10 cellular contexts compared by ENCODE assay signal in genomic region chr13:24039621-24040475, GRCh38.
DNase-seq lines count a peak whose midpoint lies in the region; ATAC-seq lines count a peak whose summit lies in the region.
"Had no signal": no experiment of that assay in that cellular context is flagged by ENCODE, and none has a peak within 500 bp of the region (broad histone marks: within the 10 kb centered on the region; RNA-seq: fewer than 3 reads in every experiment).

No MANE protein-coding gene starts in this region.

- H3K9me3 Mint-ChIP-seq in activated CD4-positive, alpha-beta T cell treated with anti-CD3 and anti-CD28 coated beads for 36 hours (ENCODE audit: low read depth) = no peaks in the 10 kb centered on the region
- H3K9me3 Mint-ChIP-seq in activated T-helper 17 cell treated with anti-CD3 and anti-CD28 coated beads, Interleukin-2, amount 50 U/mL, for 72 hours = no peaks in the 10 kb centered on the region

- peak; percentile 26 for ATAC-seq in activated CD4-positive, alpha-beta T cell treated with anti-CD3 and anti-CD28 coated beads for 36 hours
- ATAC-seq in HG02852 (IDR thresholded peaks at IDR 0.05; ENCODE audit: unreplicated experiment) = peak; percentile 79
- ATAC-seq in activated T-helper 17 cell treated with anti-CD3 and anti-CD28 coated beads, Interleukin-2, amount 50 U/mL, for 72 hours (replicated peaks) = peak; percentile 28

- H3K4me1 Mint-ChIP-seq in activated CD4-positive, alpha-beta T cell treated with anti-CD3 and anti-CD28 coated beads for 36 hours = peaks cover 6% of the 10 kb centered on the region
- H3K4me1 Mint-ChIP-seq in activated T-helper 17 cell treated with anti-CD3 and anti-CD28 coated beads, Interleukin-2, amount 50 U/mL, for 72 hours = peaks cover 5% of the 10 kb centered on the region

- peaks cover 2% of the 10 kb centered on the region for H3K27me3 Mint-ChIP-seq in activated CD4-positive, alpha-beta T cell treated with anti-CD3 and anti-CD28 coated beads for 36 hours
- peaks cover 5% of the 10 kb centered on the region for H3K27me3 Mint-ChIP-seq in activated T-helper 17 cell treated with anti-CD3 and anti-CD28 coated beads, Interleukin-2, amount 50 U/mL, for 72 hours

- CTCF ChIA-PET in activated CD4-positive, alpha-beta T cell treated with anti-CD3 and anti-CD28 coated beads for 36 hours (lab: Charles Lee) = interaction anchor here (0.6 to 5.1 kb wide), 4 partner anchors 11 to 21 kb away, joined by 3 to 21 read pairs (median 4); no protein-coding TSS in a partner anchor

- no peaks in the 10 kb centered on the region for H3K36me3 Mint-ChIP-seq in activated CD4-positive, alpha-beta T cell treated with anti-CD3 and anti-CD28 coated beads for 36 hours (ENCODE audit: low read depth)
- no peaks in the 10 kb centered on the region for H3K36me3 Mint-ChIP-seq in activated T-helper 17 cell treated with anti-CD3 and anti-CD28 coated beads, Interleukin-2, amount 50 U/mL, for 72 hours (ENCODE audit: low read depth)

- no peak overlapping the region for H3K27ac Mint-ChIP-seq in activated CD4-positive, alpha-beta T cell treated with anti-CD3 and anti-CD28 coated beads for 36 hours
- no peak overlapping the region for H3K27ac Mint-ChIP-seq in activated T-helper 17 cell treated with anti-CD3 and anti-CD28 coated beads, Interleukin-2, amount 50 U/mL, for 72 hours

- H3K4me3 Mint-ChIP-seq in activated CD4-positive, alpha-beta T cell treated with anti-CD3 and anti-CD28 coated beads for 36 hours = no peak overlapping the region
- H3K4me3 Mint-ChIP-seq in activated T-helper 17 cell treated with anti-CD3 and anti-CD28 coated beads, Interleukin-2, amount 50 U/mL, for 72 hours = no peak overlapping the region

- DNase-seq in activated CD4-positive, alpha-beta T cell treated with anti-CD3 and anti-CD28 coated beads for 36 hours = no peak
- no peak for DNase-seq in activated CD4-positive, alpha-beta T cell treated with anti-CD3 and anti-CD28 coated beads, Interleukin-2, amount 50 U/mL, for 1 hour
- peak; percentile 87 for DNase-seq in superior temporal gyrus (ENCODE audit: extremely low spot score)
- DNase-seq in AG08395 (ENCODE audit: low spot score) = no peak
- no peak for DNase-seq in HUDEP-2 (lab: John Stamatoyannopoulos, UW; ENCODE audit: unreplicated experiment in 76 of 76)
- DNase-seq in NCI-H1105 (lab: John Stamatoyannopoulos, UW) = no peak
- DNase-seq: activated T-cell treated with anti-CD3 and anti-CD28 coated beads, Interleukin-2, amount 50 U/mL, for 48 hours; esophagus squamous epithelium had no signal

- intact Hi-C loops in activated CD4-positive, alpha-beta T cell treated with anti-CD3 and anti-CD28 coated beads for 36 hours (cut with DNase I, micrococcal nuclease) = no loop called here

- POLR2A ChIA-PET in activated CD4-positive, alpha-beta T cell treated with anti-CD3 and anti-CD28 coated beads for 36 hours (lab: Charles Lee) = no interaction called here

Comparison
In these comparisons a context has a peak if more than half of its experiments do, and no peak if none do; other contexts are left out.
1. ATAC-seq: peak in every context shown above with its lines; median percentile 79 in HG02852; 28 in activated T-helper 17 cell treated with anti-CD3 and anti-CD28 coated beads, Interleukin-2, amount 50 U/mL, for 72 hours; 26 in activated CD4-positive, alpha-beta T cell treated with anti-CD3 and anti-CD28 coated beads for 36 hours.